15 cellular contexts compared by ENCODE assay signal in genomic region chr17:78124836-78125137, GRCh38. TPM values are rescaled to one million over a fixed set of nuclear protein-coding genes. Genes with fewer than 3 reads are reported as not detected.
DNase-seq lines count a peak whose midpoint lies in the region; ATAC-seq and TF ChIP-seq lines count a peak whose summit lies in the region.
"Had no signal": no experiment of that assay in that cellular context is flagged by ENCODE, and none has a peak within 500 bp of the region (broad histone marks: within the 10 kb centered on the region; RNA-seq: fewer than 3 reads in every experiment).

No MANE protein-coding gene starts in this region.

- peaks cover 71% of the 10 kb centered on the region for H3K4me1 Mint-ChIP-seq in CD8-positive, alpha-beta T cell (ENCODE audit: low read depth)

- H3K27ac ChIP-seq in CD8-positive, alpha-beta T cell (ENCODE audit: low read depth, low read length) = peak overlapping the region; percentile 3
- peak overlapping the region; percentile 98 for H3K27ac ChIP-seq in angular gyrus (ENCODE audit: low read depth, low read length)
- peak overlapping the region; percentile 98 for H3K27ac ChIP-seq in neutrophil
- no peak overlapping the region for H3K27ac ChIP-seq in ovary
- H3K27ac ChIP-seq: pancreas, SK-N-MC had no signal

- peak overlapping the region; percentile 75 for H3K27ac Mint-ChIP-seq in CD8-positive, alpha-beta T cell
- H3K27ac Mint-ChIP-seq: GM23338 had no signal

- POLR2A ChIA-PET in CD8-positive, alpha-beta T cell (lab: Charles Lee) = interaction anchor here (1.5 to 15.4 kb wide), 4 partner anchors 11 to 243 kb away, joined by 5 to 583 read pairs (median 76); partner anchors contain the start of genes TMC6 and TMC8

- no peak for DNase-seq in CD8-positive, alpha-beta T cell
- no peak for DNase-seq in NK-92 (lab: John Stamatoyannopoulos, UW; ENCODE audit: unreplicated experiment)
- no peak for DNase-seq in ovary
- DNase-seq: activated CD4-positive, alpha-beta T cell treated with anti-CD3 and anti-CD28 coated beads for 4 hours; amniotic stem cell; NCI-H1436 treated with DMSO at 0.1 percent for 48 hours had no signal

- no peaks in the 10 kb centered on the region for H3K9me3 ChIP-seq in CD8-positive, alpha-beta T cell (ENCODE audit: low read length)
- H3K9me3 ChIP-seq in neutrophil (no peaks in the 10 kb centered on the region), ovary (no peaks in the 10 kb centered on the region)
- H3K9me3 ChIP-seq: pancreas had no signal

- H3K4me3 Mint-ChIP-seq in CD8-positive, alpha-beta T cell = peak overlapping the region; percentile 92
- H3K4me3 Mint-ChIP-seq: GM23338 had no signal

- peak overlapping the region; percentile 95 for H3K4me3 ChIP-seq in CD8-positive, alpha-beta T cell (ENCODE audit: low read depth, low read length)
- peak overlapping the region; percentile 1 to 87 for H3K4me3 ChIP-seq in neutrophil (ENCODE audit: low read depth in 1 of 2, low read length in 1 of 2)
- H3K4me3 ChIP-seq in ovary = no peak overlapping the region
- H3K4me3 ChIP-seq: GM23338, pancreas, SK-N-MC had no signal

- CTCF ChIA-PET in CD8-positive, alpha-beta T cell (lab: Charles Lee) = interaction anchor here (4.3 to 11.5 kb wide), 2 partner anchors 11 to 12 kb away, joined by 23 to 200 read pairs; partner anchors contain the start of gene TMC8

- no peaks in the 10 kb centered on the region for H3K9me3 Mint-ChIP-seq in CD8-positive, alpha-beta T cell
- H3K9me3 Mint-ChIP-seq: GM23338 had no signal

- TF ChIP-seq CTCF in CD8-positive, alpha-beta T cell (IDR thresholded peaks at IDR 0.05) = no peak
- TF ChIP-seq CTCF in neutrophil (IDR thresholded peaks at IDR 0.05) (no peak), ovary (IDR thresholded peaks at IDR 0.05) (no peak)

- no peaks in the 10 kb centered on the region for H3K27me3 ChIP-seq in CD8-positive, alpha-beta T cell (ENCODE audit: insufficient read depth, low read length)
- H3K27me3 ChIP-seq in neutrophil (no peaks in the 10 kb centered on the region), ovary (no peaks in the 10 kb centered on the region)
- H3K27me3 ChIP-seq: pancreas had no signal

- H3K36me3 Mint-ChIP-seq in CD8-positive, alpha-beta T cell = peaks cover 63% of the 10 kb centered on the region

- no peaks in the 10 kb centered on the region for H3K27me3 Mint-ChIP-seq in CD8-positive, alpha-beta T cell (ENCODE audit: low read depth)

- ATAC-seq in CD8-positive, alpha-beta T cell = no peak
- ATAC-seq in GM18505 (IDR thresholded peaks at IDR 0.05; ENCODE audit: unreplicated experiment) (no peak), HG02610 (IDR thresholded peaks at IDR 0.05; ENCODE audit: unreplicated experiment) (no peak), HG03469 (IDR thresholded peaks at IDR 0.05; ENCODE audit: unreplicated experiment) (no peak)
- ATAC-seq: GM23338, pancreas had no signal

- TF ChIP-seq EP300 in ovary (IDR thresholded peaks at IDR 0.05) = no peak

- TF ChIP-seq POLR2A in GM18505 (IDR thresholded peaks at IDR 0.05; ENCODE audit: borderline replicate concordance, extremely low read depth, insufficient read depth, insufficient read length) (peak; percentile 17), ovary (IDR thresholded peaks at IDR 0.05) (no peak)

- H3K36me3 ChIP-seq in CD8-positive, alpha-beta T cell (ENCODE audit: insufficient read depth, low read length) = peaks cover 64% of the 10 kb centered on the region
- H3K36me3 ChIP-seq in neutrophil = peaks cover 64% of the 10 kb centered on the region
- no peaks in the 10 kb centered on the region for H3K36me3 ChIP-seq in ovary

- H3K4me1 ChIP-seq in CD8-positive, alpha-beta T cell (ENCODE audit: insufficient read depth, low read length) = peaks cover 80% of the 10 kb centered on the region
- H3K4me1 ChIP-seq in neutrophil (ENCODE audit: control insufficient read depth in 1 of 2, insufficient read depth in 1 of 2, low read depth in 1 of 2, low read length in 1 of 2) = peaks cover 70 to 92% of the 10 kb centered on the region in 2 experiments
- no peaks in the 10 kb centered on the region for H3K4me1 ChIP-seq in ovary (ENCODE audit: insufficient read depth)

- intact Hi-C loops in CD8-positive, alpha-beta T cell (cut with DNase I, micrococcal nuclease) = loop anchor here (5.0 kb wide), 2 partner anchors 667 to 1678 kb away; no protein-coding TSS in a partner anchor
- intact Hi-C loops in ovary (cut with DNase I) = loop anchor here in 1 of 4 donors (10.0 kb wide), 1 partner anchor 250 kb away; the partner anchor contains the start of gene PGS1

- WGBS in ovary, 3 donors = 69 to 82% (median 82%) methylated on average over 12 of the region's 12 CpGs

RNA-seq across cellular contexts. Expression of gene TMC6, which starts 3.8 kb away (rescaled TPM):
- total RNA-seq in CD8-positive, alpha-beta T cell = 100 to 1,000 TPM; 518 to 535 TPM
- 10 to 100 TPM in 4 of 7 donors, 1 to 10 TPM in 3; 7.2 to 26.8 (median 17.4) TPM for total RNA-seq in ovary
- 1 to 10 TPM; 1.2 to 7.2 TPM for polyA plus RNA-seq in ovary

RNA-seq across cellular contexts. Expression of gene TMC8, which starts 5.8 kb away (rescaled TPM):
- 100 to 1,000 TPM; 312 to 315 TPM for total RNA-seq in CD8-positive, alpha-beta T cell
- total RNA-seq in ovary = 1 to 10 TPM; 1.1 to 4.2 (median 2.4) TPM
- polyA plus RNA-seq in ovary = 1 to 10 TPM in 1 of 2 donors, under 1 TPM in 1; 0.94 to 2.9 TPM

RNA-seq across cellular contexts. Expression of gene C17orf99, which starts 21.4 kb away (rescaled TPM):
- not detected for total RNA-seq in CD8-positive, alpha-beta T cell
- total RNA-seq in ovary = 1 to 10 TPM in 1 of 7 donors, under 1 TPM in 1, not detected in 5; 0.10 to 1.8 TPM
- polyA plus RNA-seq in ovary = under 1 TPM in 1 of 2 donors, not detected in 1; 0.11 TPM
- total RNA-seq: GM23338, pancreas had no signal
- polyA plus RNA-seq: GM23338, liver, pancreas had no signal

RNA-seq across cellular contexts. Expression of gene SYNGR2, which starts 43.6 kb away (rescaled TPM):
- total RNA-seq in CD8-positive, alpha-beta T cell = 10 to 100 TPM; 36.4 to 36.7 TPM
- 10 to 100 TPM; 25.2 to 88.7 (median 45.8) TPM for total RNA-seq in ovary
- polyA plus RNA-seq in ovary = 10 to 100 TPM; 11.9 to 51.5 TPM

Comparison
In these comparisons a context has a peak if more than half of its experiments do, and no peak if none do; other contexts are left out.
1. H3K27ac ChIP-seq: peak in CD8-positive, alpha-beta T cell (single experiment), angular gyrus (single experiment) and neutrophil (single experiment); none in ovary (0 of 2).
2. RNA of gene TMC6, which starts 3.8 kb away (total RNA-seq): 518 to 535 TPM in CD8-positive, alpha-beta T cell; 7.2 to 26.8 TPM in ovary; every median in the first group is over 10 times any median in the second.
3. RNA of gene TMC8, which starts 5.8 kb away (total RNA-seq): 312 to 315 TPM in CD8-positive, alpha-beta T cell; 1.1 to 4.2 TPM in ovary; every median in the first group is over 10 times any median in the second.